11 cellular contexts compared by ENCODE assay signal in genomic region chr6:81605526-81605925, GRCh38.
"Had no signal": no experiment of that assay in that cellular context is flagged by ENCODE, and none has a peak within 500 bp of the region (broad histone marks: within the 10 kb centered on the region; RNA-seq: fewer than 3 reads in every experiment).

No MANE protein-coding gene starts in this region.

- H2AFZ ChIP-seq: GM23248, GM23338 had no signal

- DNase-seq: GM23248, GOT3, H7, H9, HCEC 1CT, HFFc6 had no signal

- H3K4me1 ChIP-seq: HAP-1 had no signal

- H3K9ac ChIP-seq: GM23248 had no signal

- H3K4me2 ChIP-seq: GM23338 had no signal

- H3K4me3 ChIP-seq: GM23248, GM23338, HAP-1 had no signal

- ATAC-seq: GM23338, HCT116 had no signal

- H3K36me3 ChIP-seq: HAP-1 had no signal

- FAIRE-seq: H1, H54 had no signal

- H3K27ac ChIP-seq: GM23248 had no signal

- H3K9me3 ChIP-seq: HAP-1 had no signal
